In genomic region chr1:156077430-156077760, GRCh38 we compare ENCODE assay signal across 19 cellular contexts. TPM values are rescaled to one million over a fixed set of nuclear protein-coding genes. Genes with fewer than 3 reads are reported as not detected.
DNase-seq lines count a peak whose midpoint lies in the region; ATAC-seq, FAIRE-seq and TF ChIP-seq lines count a peak whose summit lies in the region.
"Had no signal": no experiment of that assay in that cellular context is flagged by ENCODE, and none has a peak within 500 bp of the region (broad histone marks: within the 10 kb centered on the region; RNA-seq: fewer than 3 reads in every experiment).

No MANE protein-coding gene starts in this region.

- no peak for FAIRE-seq in GM12878 (lab: Jason Lieb, UNC)

- no peak overlapping the region for H3K27ac Mint-ChIP-seq in stimulated activated effector memory CD8-positive, alpha-beta T cell treated with anti-CD3 and anti-CD28 coated beads, Interleukin-12 subunit alpha, Interleukin-12 subunit beta, amount 100 ng/mL, for 72 hours
- H3K27ac Mint-ChIP-seq: activated CD4-positive, alpha-beta memory T cell treated with anti-CD3 and anti-CD28 coated beads, Interleukin-2, amount 10 ng/mL, durations not matched to agents 7 days and 5 days; CD8-positive, alpha-beta T cell; dendritic cell treated with granulocyte-macrophage colony-stimulating factor and Interleukin-4, amounts not matched to agents 40 ng/mL and 50 ng/mL, for 4 days had no signal

- no peak overlapping the region for H4K91ac ChIP-seq in mesenchymal stem cell (ENCODE audit: low read length)

- H4K20me1 ChIP-seq in GM12878 (ENCODE audit: control insufficient read depth, insufficient read depth): no peaks in the 10 kb centered on the region

- TF ChIP-seq EP300 in GM12878 (IDR thresholded peaks at IDR 0.05; ENCODE audit: borderline replicate concordance in 1 of 2, control insufficient read depth in 1 of 2, low read depth in 2 of 2, low read length in 2 of 2): no peak

- no peak overlapping the region for H2AK5ac ChIP-seq in mesenchymal stem cell (ENCODE audit: low read length, severe bottlenecking)

- H3K27ac ChIP-seq in HUES48 (ENCODE audit: low read depth, low read length): peak overlapping the region; percentile 84
- no peak overlapping the region for H3K27ac ChIP-seq in GM12878 (ENCODE audit: control insufficient read depth, insufficient read depth)
- no peak overlapping the region for H3K27ac ChIP-seq in mesenchymal stem cell (ENCODE audit: low read length, poor library complexity, severe bottlenecking)
- H3K27ac ChIP-seq in testis: no peak overlapping the region
- H3K27ac ChIP-seq: neutrophil, PC-9 had no signal

- H3K4me1 Mint-ChIP-seq in stimulated activated effector memory CD8-positive, alpha-beta T cell treated with anti-CD3 and anti-CD28 coated beads, Interleukin-12 subunit alpha, Interleukin-12 subunit beta, amount 100 ng/mL, for 72 hours: peaks cover 12% of the 10 kb centered on the region

- H3K9ac ChIP-seq in HUES48 (ENCODE audit: low read depth, low read length) (peak overlapping the region; percentile 26; the same call in 1 of the 2 replicates), GM12878 (ENCODE audit: control insufficient read depth, insufficient read depth, low read length) (no peak overlapping the region), mesenchymal stem cell (ENCODE audit: low read length) (no peak overlapping the region)

- no peak for TF ChIP-seq CTCF in GM12878 (IDR thresholded peaks at IDR 0.05 in 2 of 3, conservative IDR thresholded peaks at IDR 0.05 in 1 of 3; ENCODE audit: control insufficient read depth in 2 of 3, extremely low read depth in 1 of 3, insufficient read depth in 1 of 3, low read depth in 3 of 3, low read length in 3 of 3)
- no peak for TF ChIP-seq CTCF in testis (IDR thresholded peaks at IDR 0.05)

- H3K79me2 ChIP-seq in GM12878 (ENCODE audit: control insufficient read depth, insufficient read depth, low read length): peaks cover 2% of the 10 kb centered on the region; the same call in 1 of the 2 replicates

- H2BK120ac ChIP-seq in mesenchymal stem cell (ENCODE audit: low read depth, low read length): no peak overlapping the region

- H3K9me3 ChIP-seq in HUES48 (ENCODE audit: control insufficient read depth, insufficient read depth, low read length) (no peaks in the 10 kb centered on the region), GM12878 (replicated peaks; ENCODE audit: control insufficient read depth, insufficient read depth, low read length) (no peaks in the 10 kb centered on the region; the same call in 2 of the 3 replicates), mesenchymal stem cell (ENCODE audit: control insufficient read depth, low read length) (no peaks in the 10 kb centered on the region), testis (no peaks in the 10 kb centered on the region)
- H3K9me3 ChIP-seq: left lung, neutrophil had no signal

- peak overlapping the region; percentile 45 for H4K8ac ChIP-seq in mesenchymal stem cell (ENCODE audit: low read length)

- TF ChIP-seq RAD21 in GM12878 (IDR thresholded peaks at IDR 0.05; ENCODE audit: insufficient read depth, low read depth, low read length): no peak

- H3K4me2 ChIP-seq in GM12878 (ENCODE audit: control insufficient read depth, insufficient read depth) (no peak overlapping the region; the same call in 1 of the 2 replicates), mesenchymal stem cell (ENCODE audit: low read length, poor library complexity, severe bottlenecking) (no peak overlapping the region)
- H3K4me2 ChIP-seq: PC-9 had no signal

- H3K4ac ChIP-seq in mesenchymal stem cell (ENCODE audit: low read depth in 1 of 2, low read length in 2 of 2): peak overlapping the region in 1 of 2 experiments; percentile 20

- peaks cover 36% of the 10 kb centered on the region for H3K79me1 ChIP-seq in mesenchymal stem cell (replicated peaks; ENCODE audit: low read length, poor library complexity, severe bottlenecking)

- intact Hi-C loops in GM12878 (cut with micrococcal nuclease; ENCODE audit: unreplicated experiment) (no loop called here), testis (cut with DNase I; ENCODE audit: low total_unique reads) (no loop called here)

- H3K9me3 Mint-ChIP-seq in stimulated activated effector memory CD8-positive, alpha-beta T cell treated with anti-CD3 and anti-CD28 coated beads, Interleukin-12 subunit alpha, Interleukin-12 subunit beta, amount 100 ng/mL, for 72 hours: no peaks in the 10 kb centered on the region
- H3K9me3 Mint-ChIP-seq: activated CD4-positive, alpha-beta memory T cell treated with anti-CD3 and anti-CD28 coated beads, Interleukin-2, amount 10 ng/mL, durations not matched to agents 7 days and 5 days; CD8-positive, alpha-beta T cell; dendritic cell treated with granulocyte-macrophage colony-stimulating factor and Interleukin-4, amounts not matched to agents 40 ng/mL and 50 ng/mL, for 4 days; stimulated activated memory B cell treated with anti-CD40 and anti-IgM and Interleukin-4, amounts not matched to agents 10 μg/mL and 1 μg/mL and 100 μg/mL, for 72 hours had no signal

- ATAC-seq in GM12878: no peak
- no peak for ATAC-seq in stimulated activated effector memory CD8-positive, alpha-beta T cell treated with anti-CD3 and anti-CD28 coated beads, Interleukin-12 subunit alpha, Interleukin-12 subunit beta, amount 100 ng/mL, for 72 hours
- ATAC-seq: CD8-positive, alpha-beta T cell had no signal

- peak overlapping the region in 1 of 2 experiments; percentile 23 for H2BK12ac ChIP-seq in mesenchymal stem cell (ENCODE audit: low read length in 2 of 2)

- H3K14ac ChIP-seq in mesenchymal stem cell (ENCODE audit: low read length in 2 of 2): no peak overlapping the region

- WGBS in GM12878 (ENCODE audit: insufficient coverage, insufficient replicate concordance, low lambda C conversion rate, missing lambda C conversion rate): 94% methylated on average over 19 of the region's 19 CpGs
- 80% methylated on average over 19 of the region's 19 CpGs for WGBS in mesenchymal stem cell
- WGBS in testis, 2 donors: 61 to 75% methylated on average over 12 to 19 of the region's 19 CpGs

- H2BK15ac ChIP-seq in mesenchymal stem cell (ENCODE audit: low read depth, poor library complexity, severe bottlenecking): peak overlapping the region; percentile 57

- H3K36me3 Mint-ChIP-seq in stimulated activated effector memory CD8-positive, alpha-beta T cell treated with anti-CD3 and anti-CD28 coated beads, Interleukin-12 subunit alpha, Interleukin-12 subunit beta, amount 100 ng/mL, for 72 hours: no peaks in the 10 kb centered on the region
- H3K36me3 Mint-ChIP-seq: CD8-positive, alpha-beta T cell; stimulated activated memory B cell treated with anti-CD40 and anti-IgM and Interleukin-4, amounts not matched to agents 10 μg/mL and 1 μg/mL and 100 μg/mL, for 72 hours had no signal

- TF ChIP-seq POLR2A in GM12878 (IDR thresholded peaks at IDR 0.05; ENCODE audit: low read depth, low read length): no peak
- no peak for TF ChIP-seq POLR2A in testis (IDR thresholded peaks at IDR 0.05)

- H3K4me1 ChIP-seq in HUES48 (ENCODE audit: control insufficient read depth, insufficient read depth, low read length): peaks cover 71% of the 10 kb centered on the region
- H3K4me1 ChIP-seq in GM12878 (ENCODE audit: control insufficient read depth, insufficient read depth, low read length): peaks cover 10% of the 10 kb centered on the region
- peaks cover 27% of the 10 kb centered on the region for H3K4me1 ChIP-seq in mesenchymal stem cell (ENCODE audit: control insufficient read depth, insufficient read depth, low read depth, low read length)
- peaks cover 10% of the 10 kb centered on the region for H3K4me1 ChIP-seq in testis

- H3K27me3 ChIP-seq in HUES48 (ENCODE audit: control insufficient read depth, insufficient read depth, low read length): no peaks in the 10 kb centered on the region
- no peaks in the 10 kb centered on the region; a peak in 1 of 4 replicates for H3K27me3 ChIP-seq in GM12878 (replicated peaks in 1 of 2; ENCODE audit: control insufficient read depth in 2 of 2, insufficient read depth in 2 of 2, low read length in 1 of 2)
- H3K27me3 ChIP-seq in mesenchymal stem cell (ENCODE audit: control insufficient read depth in 1 of 2, insufficient read depth in 1 of 2, low read length in 2 of 2): peaks cover 0 to 4% of the 10 kb centered on the region in 2 experiments
- H3K27me3 ChIP-seq in testis: no peaks in the 10 kb centered on the region

- H3K18ac ChIP-seq in mesenchymal stem cell (ENCODE audit: low read depth in 1 of 2, low read length in 2 of 2): no peak overlapping the region

- RAD21 ChIA-PET in GM12878 (lab: Charles Lee; ENCODE audit: unreplicated experiment): no interaction called here

- CTCF ChIA-PET in GM12878 (lab: Yijun Ruan, JAX): no interaction called here

- H2AFZ ChIP-seq in GM12878 (ENCODE audit: control insufficient read depth, low read depth, low read length) (no peak overlapping the region), mesenchymal stem cell (ENCODE audit: low read depth, low read length) (no peak overlapping the region)
- H2AFZ ChIP-seq: PC-9 had no signal

- no peak for DNase-seq in GM12878 (ENCODE audit: low read depth, low spot score)
- no peak for DNase-seq in mesenchymal stem cell
- DNase-seq in testis: no peak
- DNase-seq in stimulated activated effector memory CD8-positive, alpha-beta T cell treated with anti-CD3 and anti-CD28 coated beads, Interleukin-12 subunit alpha, Interleukin-12 subunit beta, amount 100 ng/mL, for 72 hours (ENCODE audit: low spot score in 2 of 2): no peak
- DNase-seq in activated effector memory CD4-positive, alpha-beta T cell treated with Interleukin-2 at 50 U/mL for 16 hours: no peak
- no peak for DNase-seq in activated CD8-positive, alpha-beta memory T cell treated with anti-CD3 and anti-CD28 coated beads, Interleukin-2, amount 50 U/mL, for 4 hours
- DNase-seq: activated CD4-positive, alpha-beta memory T cell treated with anti-CD3 and anti-CD28 coated beads, Interleukin-2, amount 10 ng/mL, durations not matched to agents 7 days and 5 days; left lung; NCI-H187; NCI-H510A treated with DMSO at 0.1 percent for 48 hours; PC-9 had no signal

- H2BK5ac ChIP-seq in mesenchymal stem cell (ENCODE audit: low read depth, low read length, poor library complexity, severe bottlenecking): no peak overlapping the region

- no peak overlapping the region for H3K23ac ChIP-seq in mesenchymal stem cell (ENCODE audit: low read length in 2 of 2)

- in situ Hi-C loops in GM12878 (cut with MboI): no loop called here

- H3K4me3 ChIP-seq in HUES48 (ENCODE audit: low read depth, low read length) (peak overlapping the region; percentile 13; the same call in 1 of the 2 replicates), GM12878 (no peak overlapping the region), mesenchymal stem cell (ENCODE audit: insufficient read depth in 1 of 2, low read depth in 1 of 2, low read length in 2 of 2) (no peak overlapping the region), testis (peak overlapping the region; percentile 38 to 63)
- H3K4me3 ChIP-seq: PC-9 had no signal

- SMC1A ChIA-PET in GM12878 (lab: Charles Lee; ENCODE audit: uncharacterized antibody, unreplicated experiment): interaction anchor here (1.7 kb wide), 1 partner anchor 11 kb away, joined by 5 read pairs; no protein-coding TSS in a partner anchor

- H3K4me3 Mint-ChIP-seq in stimulated activated effector memory CD8-positive, alpha-beta T cell treated with anti-CD3 and anti-CD28 coated beads, Interleukin-12 subunit alpha, Interleukin-12 subunit beta, amount 100 ng/mL, for 72 hours: no peak overlapping the region
- H3K4me3 Mint-ChIP-seq: activated CD4-positive, alpha-beta memory T cell treated with anti-CD3 and anti-CD28 coated beads, Interleukin-2, amount 10 ng/mL, durations not matched to agents 7 days and 5 days; CD8-positive, alpha-beta T cell had no signal

- BruUV-seq in GM12878 (replicated peaks; lab: Mats Ljungman, UMichigan): no TSS peak

- POLR2A ChIA-PET in GM12878 (lab: Charles Lee): no interaction called here

- peaks cover 37% of the 10 kb centered on the region for H3K36me3 ChIP-seq in HUES48 (ENCODE audit: control insufficient read depth, insufficient read depth, low read length)
- H3K36me3 ChIP-seq in GM12878 (ENCODE audit: control insufficient read depth in 2 of 2, insufficient read depth in 2 of 2, low read length in 1 of 2): no peaks in the 10 kb centered on the region
- peaks cover 0 to 42% of the 10 kb centered on the region in 2 experiments for H3K36me3 ChIP-seq in mesenchymal stem cell (ENCODE audit: control insufficient read depth in 1 of 2, insufficient read depth in 2 of 2, low read depth in 1 of 2, low read length in 2 of 2)
- H3K36me3 ChIP-seq in testis (ENCODE audit: low read depth, missing control alignments): no peaks in the 10 kb centered on the region
- H3K36me3 ChIP-seq: left lung, neutrophil had no signal

RNA-seq across cellular contexts. Expression of gene MEX3A, which starts 4.9 kb away (rescaled TPM):
- 6.4 and 6.6 TPM in 2 replicates for total RNA-seq in GM12878 (2013; cell fraction: nucleolus; rRNA removed)
- 1.6 and 2.1 TPM in 2 replicates for total RNA-seq in GM12878 (2014; rRNA removed)
- 1.6 and 1.8 TPM in 2 replicates for total RNA-seq in GM12878 (2014; rRNA removed; fragmentation: Illumina TruSeq; extraction: Trizol)
- total RNA-seq in GM12878 (2021): 5.1 and 5.9 TPM in 2 replicates
- 0.37 TPM for polyA plus RNA-seq in GM12878 (2011; ENCODE audit: low read depth)
- 2.3 and 2.8 TPM in 2 replicates for polyA plus RNA-seq in GM12878 (2011; rRNA removed)
- 5.1 and 5.8 TPM in 2 replicates for polyA plus RNA-seq in GM12878 (2011; cell fraction: cytosol; rRNA removed)
- polyA plus RNA-seq in GM12878 (2011; cell fraction: nucleus; rRNA removed): 7.3 and 9.3 TPM in 2 replicates
- polyA plus RNA-seq in GM12878 (2012): 0.89 and 1.00 TPM in 2 replicates
- 3.2 and 4.0 TPM in 2 replicates for polyA plus RNA-seq in GM12878 (2014; fragmentation: Illumina TruSeq; extraction: Trizol)
- polyA plus RNA-seq in GM12878 (2014; fragmentation: Nextera tagmentation; extraction: Ambion mirVana): under 1 TPM; 0.11 to 0.27 TPM
- 3.2 and 3.3 TPM in 2 replicates for polyA plus RNA-seq in GM12878 (2014; rRNA removed)
- polyA plus RNA-seq in GM12878 (2016; fragmentation: Nextera tagmentation; extraction: Ambion mirVana): under 1 TPM; 0.48 to 0.49 TPM
- polyA minus RNA-seq in GM12878 (2011; rRNA and poly(A)+ RNA removed): 3.7 and 6.0 TPM in 2 replicates
- 4.8 and 6.2 TPM in 2 replicates for polyA minus RNA-seq in GM12878 (2011; cell fraction: cytosol; rRNA and poly(A)+ RNA removed)
- polyA minus RNA-seq in GM12878 (2011; cell fraction: nucleus; rRNA and poly(A)+ RNA removed): 3.5 and 5.5 TPM in 2 replicates
- polyA plus RNA-seq in mesenchymal stem cell (2013, experiment 1 of 2): 10.4 TPM
- polyA plus RNA-seq in mesenchymal stem cell (2013, experiment 2 of 2): 10.7 TPM
- 1 to 10 TPM; 2.4 to 3.0 TPM for total RNA-seq in testis
- 0.87 TPM for polyA plus RNA-seq in testis (ENCODE audit: insufficient read depth, low read depth, low replicate concordance)

RNA-seq across cellular contexts. Expression of gene RAB25, which starts 16.4 kb away (rescaled TPM):
- not detected in 2 replicates for total RNA-seq in GM12878 (2013; cell fraction: nucleolus; rRNA removed)
- not detected in 2 replicates for total RNA-seq in GM12878 (2014; rRNA removed)
- not detected in 2 replicates for total RNA-seq in GM12878 (2014; rRNA removed; fragmentation: Illumina TruSeq; extraction: Trizol)
- 0.29 and 0.36 TPM in 2 replicates for total RNA-seq in GM12878 (2021)
- polyA plus RNA-seq in GM12878 (2011; ENCODE audit: low read depth): not detected
- polyA plus RNA-seq in GM12878 (2011; rRNA removed): 0.22 and 0.45 TPM in 2 replicates
- polyA plus RNA-seq in GM12878 (2011; cell fraction: cytosol; rRNA removed): 0.39 and 0.52 TPM in 2 replicates
- polyA plus RNA-seq in GM12878 (2011; cell fraction: nucleus; rRNA removed): 0.25 TPM in 2 replicates
- 0.18 TPM in 1 of 2 replicates, not detected in the other for polyA plus RNA-seq in GM12878 (2012)
- polyA plus RNA-seq in GM12878 (2014; fragmentation: Illumina TruSeq; extraction: Trizol): 0.16 TPM in 1 of 2 replicates, not detected in the other
- polyA plus RNA-seq in GM12878 (2014; fragmentation: Nextera tagmentation; extraction: Ambion mirVana): not detected
- 0.44 TPM in 1 of 2 replicates, not detected in the other for polyA plus RNA-seq in GM12878 (2014; rRNA removed)
- polyA plus RNA-seq in GM12878 (2016; fragmentation: Nextera tagmentation; extraction: Ambion mirVana): not detected
- polyA minus RNA-seq in GM12878 (2011; rRNA and poly(A)+ RNA removed): 0.22 and 1.2 TPM in 2 replicates
- polyA minus RNA-seq in GM12878 (2011; cell fraction: cytosol; rRNA and poly(A)+ RNA removed): not detected in 2 replicates
- polyA minus RNA-seq in GM12878 (2011; cell fraction: nucleus; rRNA and poly(A)+ RNA removed): not detected in 2 replicates
- not detected for polyA plus RNA-seq in mesenchymal stem cell (2013, experiment 1 of 2)
- not detected for polyA plus RNA-seq in mesenchymal stem cell (2013, experiment 2 of 2)
- 1 to 10 TPM; 1.2 to 2.0 TPM for total RNA-seq in testis
- 2.1 TPM for polyA plus RNA-seq in testis (ENCODE audit: insufficient read depth, low read depth, low replicate concordance)
- total RNA-seq: G401, M059J, skeletal muscle tissue had no signal

RNA-seq across cellular contexts. Expression of gene LAMTOR2, which starts 22.8 kb away (rescaled TPM):
- total RNA-seq in GM12878 (2013; cell fraction: nucleolus; rRNA removed): 9.0 and 11.7 TPM in 2 replicates
- total RNA-seq in GM12878 (2014; rRNA removed) (76.3 and 90.3 TPM in 2 replicates), GM12878 (2014; rRNA removed; fragmentation: Illumina TruSeq; extraction: Trizol) (77.3 and 80.2 TPM in 2 replicates), GM12878 (2021) (73.5 and 73.9 TPM in 2 replicates), testis (10 to 100 TPM; 47.6 to 50.4 TPM)
- 65.1 TPM for polyA plus RNA-seq in GM12878 (2011; ENCODE audit: low read depth)
- polyA plus RNA-seq in GM12878 (2011; rRNA removed) (37.4 and 72.0 TPM in 2 replicates), GM12878 (2014; fragmentation: Illumina TruSeq; extraction: Trizol) (34.9 and 71.9 TPM in 2 replicates), GM12878 (2014; fragmentation: Nextera tagmentation; extraction: Ambion mirVana) (100 to 1,000 TPM; 225 to 264 TPM), GM12878 (2014; rRNA removed) (104 and 123 TPM in 2 replicates), GM12878 (2016; fragmentation: Nextera tagmentation; extraction: Ambion mirVana) (100 to 1,000 TPM; 139 to 160 TPM), testis (ENCODE audit: insufficient read depth, low read depth, low replicate concordance) (55.5 TPM)
- 132 and 162 TPM in 2 replicates for polyA plus RNA-seq in GM12878 (2011; cell fraction: cytosol; rRNA removed)
- 58.7 and 59.5 TPM in 2 replicates for polyA plus RNA-seq in GM12878 (2011; cell fraction: nucleus; rRNA removed)
- polyA plus RNA-seq in GM12878 (2012): 58.4 and 65.5 TPM in 2 replicates
- polyA minus RNA-seq in GM12878 (2011; rRNA and poly(A)+ RNA removed): 31.7 and 56.7 TPM in 2 replicates
- 13.7 and 14.2 TPM in 2 replicates for polyA minus RNA-seq in GM12878 (2011; cell fraction: cytosol; rRNA and poly(A)+ RNA removed)
- polyA minus RNA-seq in GM12878 (2011; cell fraction: nucleus; rRNA and poly(A)+ RNA removed): 16.6 and 17.5 TPM in 2 replicates
- polyA plus RNA-seq in mesenchymal stem cell (2013, experiment 1 of 2): 87.6 TPM
- polyA plus RNA-seq in mesenchymal stem cell (2013, experiment 2 of 2): 91.2 TPM

RNA-seq across cellular contexts. Expression of gene UBQLN4, which starts 23.8 kb away (rescaled TPM):
- total RNA-seq in GM12878 (2013; cell fraction: nucleolus; rRNA removed): 18.7 and 22.9 TPM in 2 replicates
- total RNA-seq in GM12878 (2014; rRNA removed) (18.7 and 19.6 TPM in 2 replicates), GM12878 (2014; rRNA removed; fragmentation: Illumina TruSeq; extraction: Trizol) (14.9 and 15.9 TPM in 2 replicates), GM12878 (2021) (31.9 and 37.3 TPM in 2 replicates), testis (10 to 100 TPM; 41.0 to 42.7 TPM)
- polyA plus RNA-seq in GM12878 (2011; ENCODE audit: low read depth): 10.7 TPM
- polyA plus RNA-seq in GM12878 (2011; rRNA removed) (32.5 and 44.6 TPM in 2 replicates), GM12878 (2014; fragmentation: Illumina TruSeq; extraction: Trizol) (24.9 and 27.3 TPM in 2 replicates), GM12878 (2014; fragmentation: Nextera tagmentation; extraction: Ambion mirVana) (10 to 100 TPM; 10.0 to 17.3 TPM), GM12878 (2014; rRNA removed) (31.2 and 32.8 TPM in 2 replicates), GM12878 (2016; fragmentation: Nextera tagmentation; extraction: Ambion mirVana) (10 to 100 TPM; 18.9 to 20.6 TPM), testis (ENCODE audit: insufficient read depth, low read depth, low replicate concordance) (34.4 TPM)
- 46.6 and 47.7 TPM in 2 replicates for polyA plus RNA-seq in GM12878 (2011; cell fraction: cytosol; rRNA removed)
- polyA plus RNA-seq in GM12878 (2011; cell fraction: nucleus; rRNA removed): 58.1 and 61.3 TPM in 2 replicates
- polyA plus RNA-seq in GM12878 (2012): 16.0 and 17.0 TPM in 2 replicates
- polyA minus RNA-seq in GM12878 (2011; rRNA and poly(A)+ RNA removed): 41.8 and 53.6 TPM in 2 replicates
- polyA minus RNA-seq in GM12878 (2011; cell fraction: cytosol; rRNA and poly(A)+ RNA removed): 19.4 and 19.9 TPM in 2 replicates
- 9.3 and 15.1 TPM in 2 replicates for polyA minus RNA-seq in GM12878 (2011; cell fraction: nucleus; rRNA and poly(A)+ RNA removed)
- polyA plus RNA-seq in mesenchymal stem cell (2013, experiment 1 of 2): 21.8 TPM
- polyA plus RNA-seq in mesenchymal stem cell (2013, experiment 2 of 2): 21.1 TPM

RNA-seq across cellular contexts. Expression of gene LMNA, which starts 37.1 kb away (rescaled TPM):
- 58.3 and 77.1 TPM in 2 replicates for total RNA-seq in GM12878 (2013; cell fraction: nucleolus; rRNA removed)
- total RNA-seq in GM12878 (2014; rRNA removed): 130 and 136 TPM in 2 replicates
- 31.6 and 35.1 TPM in 2 replicates for total RNA-seq in GM12878 (2014; rRNA removed; fragmentation: Illumina TruSeq; extraction: Trizol)
- total RNA-seq in GM12878 (2021): 188 and 189 TPM in 2 replicates
- polyA plus RNA-seq in GM12878 (2011; ENCODE audit: low read depth): 30.2 TPM
- polyA plus RNA-seq in GM12878 (2011; rRNA removed): 37.3 and 52.9 TPM in 2 replicates
- 76.4 and 82.6 TPM in 2 replicates for polyA plus RNA-seq in GM12878 (2011; cell fraction: cytosol; rRNA removed)
- 164 and 324 TPM in 2 replicates for polyA plus RNA-seq in GM12878 (2011; cell fraction: nucleus; rRNA removed)
- 32.4 and 54.8 TPM in 2 replicates for polyA plus RNA-seq in GM12878 (2012)
- polyA plus RNA-seq in GM12878 (2014; fragmentation: Illumina TruSeq; extraction: Trizol): 9.6 and 30.1 TPM in 2 replicates
- 1 to 10 TPM in 1 of 2 experiments, under 1 TPM in 1; 0.42 to 6.0 TPM for polyA plus RNA-seq in GM12878 (2014; fragmentation: Nextera tagmentation; extraction: Ambion mirVana)
- 101 and 109 TPM in 2 replicates for polyA plus RNA-seq in GM12878 (2014; rRNA removed)
- 100 to 1,000 TPM; 320 to 334 TPM for polyA plus RNA-seq in GM12878 (2016; fragmentation: Nextera tagmentation; extraction: Ambion mirVana)
- polyA minus RNA-seq in GM12878 (2011; rRNA and poly(A)+ RNA removed): 42.8 and 77.1 TPM in 2 replicates
- polyA minus RNA-seq in GM12878 (2011; cell fraction: cytosol; rRNA and poly(A)+ RNA removed): 30.6 and 41.6 TPM in 2 replicates
- 32.8 and 46.7 TPM in 2 replicates for polyA minus RNA-seq in GM12878 (2011; cell fraction: nucleus; rRNA and poly(A)+ RNA removed)
- 732 TPM for polyA plus RNA-seq in mesenchymal stem cell (2013, experiment 1 of 2)
- polyA plus RNA-seq in mesenchymal stem cell (2013, experiment 2 of 2): 747 TPM
- total RNA-seq in testis: 100 to 1,000 TPM; 162 to 219 TPM
- 189 TPM for polyA plus RNA-seq in testis (ENCODE audit: insufficient read depth, low read depth, low replicate concordance)

Comparison
In these comparisons a context has a peak if more than half of its experiments do, and no peak if none do; other contexts are left out.
1. H3K4me3 ChIP-seq: peak in HUES48 (single experiment) and testis (2 of 2); none in GM12878 (single experiment) and mesenchymal stem cell (0 of 2).